Comparison of ENCODE assay signal across 11 cellular contexts in the genomic region with DNA sequence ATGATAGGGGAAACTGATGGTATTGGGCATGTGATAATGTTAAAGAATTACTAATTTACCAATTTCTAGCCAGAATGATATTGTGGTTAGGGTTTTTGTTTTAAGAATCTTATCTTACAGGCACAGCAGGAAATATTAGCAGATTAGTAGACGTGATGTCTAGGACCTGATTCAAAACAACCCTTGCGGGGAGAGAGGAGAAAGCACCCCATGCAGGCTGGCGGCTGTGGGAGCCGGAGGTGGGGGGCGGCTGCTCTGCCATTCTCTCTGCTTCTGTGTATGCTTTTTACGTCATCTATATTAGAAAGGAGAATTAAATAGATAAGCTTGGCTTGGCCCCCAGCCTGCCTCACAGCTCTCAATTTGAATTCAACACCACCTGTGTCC. TPM values are rescaled to one million over a fixed set of nuclear protein-coding genes. Genes with fewer than 3 reads are reported as not detected.
DNase-seq lines count a peak whose midpoint lies in the region; ATAC-seq and TF ChIP-seq lines count a peak whose summit lies in the region.
"Had no signal": no experiment of that assay in that cellular context is flagged by ENCODE, and none has a peak within 500 bp of the region (broad histone marks: within the 10 kb centered on the region; RNA-seq: fewer than 3 reads in every experiment).

No MANE protein-coding gene starts in this region.

- peak overlapping the region; percentile 57 to 70 for H3K27ac Mint-ChIP-seq in T-cell

- in situ Hi-C loops in gastrocnemius medialis (cut with MboI; ENCODE audit: low sequenced_read_pairs in 4 of 4) = no loop called here

- TF ChIP-seq POLR2A in gastrocnemius medialis (IDR thresholded peaks at IDR 0.05) = no peak

- H3K36me3 Mint-ChIP-seq in T-cell = no peaks in the 10 kb centered on the region

- intact Hi-C loops in gastrocnemius medialis (cut with DNase I; ENCODE audit: low total_unique reads) = loop anchor here (2.0 kb wide), 2 partner anchors 35 to 43 kb away; no protein-coding TSS in a partner anchor

- no peaks in the 10 kb centered on the region for H3K27me3 ChIP-seq in gastrocnemius medialis

- peaks cover 73 to 84% of the 10 kb centered on the region in 2 donors for H3K4me1 ChIP-seq in gastrocnemius medialis

- peak in 2 of 5 experiments; percentile 4 to 12 for TF ChIP-seq CTCF in gastrocnemius medialis (IDR thresholded peaks at IDR 0.05 in 4 of 5, conservative IDR thresholded peaks at IDR 0.05 in 1 of 5)

- peak; percentile 45 to 73 (median 55) for ATAC-seq in T-cell (replicated peaks in 1 of 4)
- no peak for ATAC-seq in gastrocnemius medialis
- ATAC-seq: Panc1 had no signal

- H3K9me3 Mint-ChIP-seq in T-cell = no peaks in the 10 kb centered on the region

- CTCF ChIA-PET in T-cell (lab: Charles Lee) = interaction anchor here in 1 of 2 donors (0.6 to 0.7 kb wide), 2 partner anchors 39 to 54 kb away, joined by 3 to 4 read pairs; no protein-coding TSS in a partner anchor

- peaks cover 48 to 62% (median 57%) of the 10 kb centered on the region in 3 donors for H3K4me1 Mint-ChIP-seq in T-cell

- H3K4me3 Mint-ChIP-seq in T-cell = no peak overlapping the region

- DNase-seq in DMS 273 (lab: John Stamatoyannopoulos, UW; ENCODE audit: unreplicated experiment) = peak; percentile 73
- DNase-seq in DMS 273 treated with DMSO at 0.1 percent for 48 hours (lab: John Stamatoyannopoulos, UW) = no peak
- peak in 1 of 34 experiments; percentile 20 for DNase-seq in T-cell
- no peak for DNase-seq in epithelial cell of prostate (ENCODE audit: low read depth, low spot score)
- no peak for DNase-seq in gastrocnemius medialis
- no peak for DNase-seq in NCI-H526 (lab: John Stamatoyannopoulos, UW)
- no peak for DNase-seq in DMS153 (lab: John Stamatoyannopoulos, UW)
- DNase-seq in NCI-H187 treated with DMSO at 0.1 percent for 48 hours (lab: John Stamatoyannopoulos, UW) = no peak
- DNase-seq: 8988T; activated CD8-positive, alpha-beta memory T cell treated with anti-CD3 and anti-CD28 coated beads, Interleukin-2, amount 50 U/mL, for 4 hours had no signal

- no peaks in the 10 kb centered on the region for H3K9me3 ChIP-seq in gastrocnemius medialis

- no peaks in the 10 kb centered on the region for H3K27me3 Mint-ChIP-seq in T-cell

- H3K27ac ChIP-seq in epithelial cell of prostate (peak overlapping the region; percentile 52), gastrocnemius medialis (peak overlapping the region; percentile 83 to 92 (median 86))

- H3K36me3 ChIP-seq in gastrocnemius medialis = no peaks in the 10 kb centered on the region

- POLR2A ChIA-PET in T-cell (lab: Charles Lee) = interaction anchor here in 1 of 2 donors (0.5 kb wide), 1 partner anchor 1343 kb away, joined by 3 read pairs; no protein-coding TSS in a partner anchor

- peak overlapping the region in 3 of 4 donors; percentile 4 to 23 (median 4) for H3K4me3 ChIP-seq in gastrocnemius medialis

RNA-seq across cellular contexts. Expression of gene MLLT1, which starts 41.5 kb away (rescaled TPM):
- total RNA-seq in T-cell (10 to 100 TPM; 31.4 to 59.8 (median 57.2) TPM), gastrocnemius medialis (10 to 100 TPM; 13.9 to 37.7 (median 24.4) TPM)

Comparison
In these comparisons a context has a peak if more than half of its experiments do, and no peak if none do; other contexts are left out.
1. ATAC-seq: peak in T-cell (4 of 4); none in gastrocnemius medialis (0 of 2).